In the genomic region with DNA sequence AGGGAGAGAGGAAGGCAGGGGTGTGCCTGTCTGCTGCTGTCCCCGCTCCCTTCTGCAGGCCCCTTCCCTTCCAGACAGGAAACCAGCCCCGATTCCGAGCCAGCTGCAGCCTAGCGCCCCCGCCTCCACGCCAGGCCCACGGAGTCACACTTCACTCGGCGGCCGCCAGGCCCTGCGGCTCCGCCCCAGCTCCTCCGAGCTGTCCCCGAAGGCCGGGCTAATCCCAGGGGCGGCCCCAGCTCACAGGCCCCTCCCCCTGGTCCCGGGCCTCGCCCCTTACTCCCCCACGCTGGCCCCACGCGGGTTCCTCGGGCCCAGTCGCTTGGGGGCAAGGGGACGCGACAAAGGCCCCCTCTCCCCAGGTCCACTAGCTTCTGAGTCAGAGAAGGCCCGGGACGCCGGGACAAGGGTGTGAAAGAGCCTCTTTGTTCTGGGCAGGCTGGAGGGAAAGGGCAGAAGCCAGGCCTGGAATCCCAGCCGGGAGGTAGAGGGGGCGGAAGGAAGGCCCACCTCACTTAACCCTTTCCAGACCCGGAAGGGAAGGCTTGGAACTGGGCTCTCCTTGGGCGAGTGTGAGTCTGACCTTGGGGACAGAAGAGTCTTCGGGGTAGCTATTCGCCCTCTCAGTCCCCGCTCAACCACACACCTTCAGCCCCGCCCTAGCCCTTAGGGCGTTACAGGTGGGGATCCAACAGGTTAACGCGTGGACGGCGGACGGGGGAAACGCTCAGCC, we compare ENCODE assay signal across 8 cellular contexts. TPM values are rescaled to one million over a fixed set of nuclear protein-coding genes. Genes with fewer than 3 reads are reported as not detected.
DNase-seq lines count a peak whose midpoint lies in the region; ATAC-seq and TF ChIP-seq lines count a peak whose summit lies in the region.

No MANE protein-coding gene starts in this region.

- H3K4me3 Mint-ChIP-seq in CD8-positive, alpha-beta memory T cell = peak overlapping the region in 6 of 7 donors; percentile 41 to 60 (median 52)
- peak overlapping the region; percentile 43 for H3K4me3 Mint-ChIP-seq in activated CD8-positive, alpha-beta T cell treated with anti-CD3 and anti-CD28 coated beads for 36 hours

- ATAC-seq in GM19025 (IDR thresholded peaks at IDR 0.05; ENCODE audit: low read depth, unreplicated experiment) = peak; percentile 87
- ATAC-seq in HG03097 (IDR thresholded peaks at IDR 0.05; ENCODE audit: low FRiP score, unreplicated experiment) = peak; percentile 80
- peak; percentile 92 for ATAC-seq in activated CD8-positive, alpha-beta T cell treated with anti-CD3 and anti-CD28 coated beads for 36 hours

- H3K4me3 ChIP-seq in CD8-positive, alpha-beta memory T cell (ENCODE audit: low read length) = peak overlapping the region; percentile 22
- peak overlapping the region; percentile 72 for H3K4me3 ChIP-seq in epithelial cell of proximal tubule (ENCODE audit: low read depth, low read length)

- POLR2A ChIA-PET in CD8-positive, alpha-beta memory T cell (lab: Charles Lee) = interaction anchor here (1.1 kb wide), 1 partner anchor 14 kb away, joined by 4 read pairs; a partner anchor contains a TSS
- POLR2A ChIA-PET in activated CD8-positive, alpha-beta T cell treated with anti-CD3 and anti-CD28 coated beads for 36 hours (lab: Charles Lee) = interaction anchor here (0.6 to 2.1 kb wide), 8 partner anchors 8 to 49 kb away, joined by 3 to 8 read pairs (median 3); a partner anchor contains a TSS

- H3K9me3 Mint-ChIP-seq in CD8-positive, alpha-beta memory T cell = peaks cover 0 to 2% (median 0%) of the 10 kb centered on the region in 5 donors
- H3K9me3 Mint-ChIP-seq in activated CD8-positive, alpha-beta T cell treated with anti-CD3 and anti-CD28 coated beads for 36 hours = no peaks in the 10 kb centered on the region

- DNase-seq in CD8-positive, alpha-beta memory T cell = peak in 2 of 5 donors; percentile 27 to 36
- DNase-seq in NCI-H446 treated with DMSO at 0.1 percent for 48 hours (lab: John Stamatoyannopoulos, UW) (peak; percentile 16), epithelial cell of proximal tubule (ENCODE audit: low read depth) (no peak), midbrain (lab: John Stamatoyannopoulos, UW) (peak; percentile 88), substantia nigra (lab: John Stamatoyannopoulos, UW) (peak; percentile 59 to 95 (median 87))
- DNase-seq in activated CD8-positive, alpha-beta T cell treated with anti-CD3 and anti-CD28 coated beads for 36 hours = peak; percentile 70

- peaks cover 27 to 37% of the 10 kb centered on the region in 2 donors for H3K27me3 Mint-ChIP-seq in CD8-positive, alpha-beta memory T cell
- peaks cover 28% of the 10 kb centered on the region for H3K27me3 Mint-ChIP-seq in activated CD8-positive, alpha-beta T cell treated with anti-CD3 and anti-CD28 coated beads for 36 hours

- intact Hi-C loops in activated CD8-positive, alpha-beta T cell treated with anti-CD3 and anti-CD28 coated beads for 36 hours (cut with micrococcal nuclease) = no loop called here

- CTCF ChIA-PET in CD8-positive, alpha-beta memory T cell (lab: Charles Lee) = interaction anchor here (1.0 kb wide), 2 partner anchors 42 to 191 kb away, joined by 3 read pairs; a partner anchor contains a TSS
- CTCF ChIA-PET in activated CD8-positive, alpha-beta T cell treated with anti-CD3 and anti-CD28 coated beads for 36 hours (lab: Charles Lee) = interaction anchor here (1.0 to 1.4 kb wide), 3 partner anchors 9 to 20 kb away, joined by 3 to 6 read pairs (median 4); a partner anchor contains a TSS

- H3K27ac ChIP-seq in CD8-positive, alpha-beta memory T cell (ENCODE audit: low read depth, low read length) = peak overlapping the region; percentile 38
- peak overlapping the region; percentile 100 for H3K27ac ChIP-seq in substantia nigra (ENCODE audit: low read depth, low read length, poor library complexity, severe bottlenecking)

- H3K27me3 ChIP-seq in CD8-positive, alpha-beta memory T cell (ENCODE audit: insufficient read depth, low read length, poor library complexity, severe bottlenecking) = peaks cover 26% of the 10 kb centered on the region

- H3K27ac Mint-ChIP-seq in CD8-positive, alpha-beta memory T cell = peak overlapping the region in 2 of 8 donors; percentile 55 to 60
- no peak overlapping the region for H3K27ac Mint-ChIP-seq in activated CD8-positive, alpha-beta T cell treated with anti-CD3 and anti-CD28 coated beads for 36 hours

- H3K36me3 Mint-ChIP-seq in CD8-positive, alpha-beta memory T cell = no peaks in the 10 kb centered on the region
- no peaks in the 10 kb centered on the region for H3K36me3 Mint-ChIP-seq in activated CD8-positive, alpha-beta T cell treated with anti-CD3 and anti-CD28 coated beads for 36 hours (ENCODE audit: low read depth)

- H3K4me1 ChIP-seq in CD8-positive, alpha-beta memory T cell (ENCODE audit: insufficient read depth, low read length) = peaks cover 8% of the 10 kb centered on the region

- H3K36me3 ChIP-seq in CD8-positive, alpha-beta memory T cell (ENCODE audit: insufficient read depth, low read length) = no peaks in the 10 kb centered on the region

- TF ChIP-seq CTCF in activated CD8-positive, alpha-beta T cell treated with anti-CD3 and anti-CD28 coated beads for 36 hours (IDR thresholded peaks at IDR 0.05) = no peak
- no peak for TF ChIP-seq CTCF in epithelial cell of proximal tubule (conservative IDR thresholded peaks at IDR 0.05; ENCODE audit: low read depth, low read length)

- no peaks in the 10 kb centered on the region for H3K9me3 ChIP-seq in CD8-positive, alpha-beta memory T cell (ENCODE audit: low read length)

- H3K4me1 Mint-ChIP-seq in CD8-positive, alpha-beta memory T cell = peaks cover 6 to 20% (median 8%) of the 10 kb centered on the region in 3 donors
- peaks cover 9% of the 10 kb centered on the region for H3K4me1 Mint-ChIP-seq in activated CD8-positive, alpha-beta T cell treated with anti-CD3 and anti-CD28 coated beads for 36 hours (ENCODE audit: low read depth)

RNA-seq across cellular contexts. Expression of a gene that starts 1.2 kb away (rescaled TPM):
- total RNA-seq in CD8-positive, alpha-beta memory T cell = 1 to 10 TPM; 1.1 to 1.4 TPM
- polyA plus RNA-seq in CD8-positive, alpha-beta memory T cell = 1.2 TPM
- total RNA-seq in activated CD8-positive, alpha-beta T cell treated with anti-CD3 and anti-CD28 coated beads for 36 hours = 1 to 10 TPM; 1.2 to 1.6 TPM
- total RNA-seq in epithelial cell of proximal tubule = 77.3 and 85.3 TPM in 2 replicates

RNA-seq across cellular contexts. Expression of a gene that starts 14.3 kb away (rescaled TPM):
- 10 to 100 TPM; 44.1 to 44.3 TPM for total RNA-seq in CD8-positive, alpha-beta memory T cell
- polyA plus RNA-seq in CD8-positive, alpha-beta memory T cell = 7.6 TPM
- total RNA-seq in activated CD8-positive, alpha-beta T cell treated with anti-CD3 and anti-CD28 coated beads for 36 hours = 10 to 100 TPM; 23.9 to 24.2 TPM
- 5.3 and 7.0 TPM in 2 replicates for total RNA-seq in epithelial cell of proximal tubule

RNA-seq across cellular contexts. Expression of a gene that starts 17.7 kb away (rescaled TPM):
- 10 to 100 TPM; 31.2 to 31.6 TPM for total RNA-seq in CD8-positive, alpha-beta memory T cell
- polyA plus RNA-seq in CD8-positive, alpha-beta memory T cell = 37.0 TPM
- total RNA-seq in activated CD8-positive, alpha-beta T cell treated with anti-CD3 and anti-CD28 coated beads for 36 hours = 10 to 100 TPM; 20.3 to 23.0 TPM
- 36.2 and 84.3 TPM in 2 replicates for total RNA-seq in epithelial cell of proximal tubule

RNA-seq across cellular contexts. Expression of a gene that starts 19.0 kb away (rescaled TPM):
- 10 to 100 TPM; 75.5 to 86.6 TPM for total RNA-seq in CD8-positive, alpha-beta memory T cell
- polyA plus RNA-seq in CD8-positive, alpha-beta memory T cell = 55.5 TPM
- 100 to 1,000 TPM; 129 to 132 TPM for total RNA-seq in activated CD8-positive, alpha-beta T cell treated with anti-CD3 and anti-CD28 coated beads for 36 hours
- 45.1 and 61.7 TPM in 2 replicates for total RNA-seq in epithelial cell of proximal tubule

RNA-seq across cellular contexts. Expression of a gene that starts 19.1 kb away (rescaled TPM):
- total RNA-seq in CD8-positive, alpha-beta memory T cell = 1 to 10 TPM; 2.7 to 3.2 TPM
- polyA plus RNA-seq in CD8-positive, alpha-beta memory T cell = 2.6 TPM
- total RNA-seq in activated CD8-positive, alpha-beta T cell treated with anti-CD3 and anti-CD28 coated beads for 36 hours = 1 to 10 TPM; 2.6 to 3.9 TPM
- 2.7 and 4.1 TPM in 2 replicates for total RNA-seq in epithelial cell of proximal tubule

Comparison
In these comparisons a context has a peak if more than half of its experiments do, and no peak if none do; other contexts are left out.
1. RNA of a gene that starts 1.2 kb away (total RNA-seq): 77.3 to 85.3 TPM in epithelial cell of proximal tubule; 1.2 to 1.6 TPM in activated CD8-positive, alpha-beta T cell treated with anti-CD3 and anti-CD28 coated beads for 36 hours and 1.1 to 1.4 TPM in CD8-positive, alpha-beta memory T cell; every median in the first group is over 10 times any median in the second.
2. Peak in every context shown above with its lines, with median percentiles within 50 percentile points of each other: ATAC-seq.